ENCODE assay signal across 1 cellular context in genomic region chr19:45402469-45403070, GRCh38.
TF ChIP-seq lines count a peak whose summit lies in the region.

No MANE protein-coding gene starts in this region.

TF ChIP-seq in HEK293, 187 proteins besides CTCF, POLR2A, EP300 and RAD21 (continues in another document):
- no peak for TF ChIP-seq ZNF449 (tag by site-specific recombination; IDR thresholded peaks at IDR 0.05)
- no peak for TF ChIP-seq ZNF292 (tag by site-specific recombination; IDR thresholded peaks at IDR 0.05; ENCODE audit: borderline replicate concordance, low read depth)
- no peak for TF ChIP-seq ZNF76 (tag by site-specific recombination; IDR thresholded peaks at IDR 0.05; ENCODE audit: borderline replicate concordance, low read depth)
- no peak for TF ChIP-seq ZNF112 (tag by site-specific recombination; IDR thresholded peaks at IDR 0.05)
- TF ChIP-seq TCF7L2 (IDR thresholded peaks at IDR 0.05; ENCODE audit: borderline replicate concordance, low read depth, low read length), result no peak
- TF ChIP-seq PRDM1 (tag by site-specific recombination; IDR thresholded peaks at IDR 0.05), result no peak
- TF ChIP-seq REST (tag by site-specific recombination; IDR thresholded peaks at IDR 0.05), result no peak
- TF ChIP-seq ZBTB7A (tag by site-specific recombination; IDR thresholded peaks at IDR 0.05; ENCODE audit: low read depth), result no peak
- TF ChIP-seq ZNF561 (tag by site-specific recombination; IDR thresholded peaks at IDR 0.05; ENCODE audit: borderline replicate concordance), result 0 out of 2 replicates have a peak, but pooled peaks have one; percentile 64
- TF ChIP-seq ZNF394 (tag by site-specific recombination; IDR thresholded peaks at IDR 0.05; ENCODE audit: borderline replicate concordance), result no peak; the same call in 1 of the 2 replicates
- TF ChIP-seq ZNF280D (tag by site-specific recombination; IDR thresholded peaks at IDR 0.05), result no peak
- no peak for TF ChIP-seq ZNF26 (tag by site-specific recombination; IDR thresholded peaks at IDR 0.05)
- no peak for TF ChIP-seq ZNF626 (tag by site-specific recombination; IDR thresholded peaks at IDR 0.05)
- TF ChIP-seq ZNF10 (tag by site-specific recombination; IDR thresholded peaks at IDR 0.05), result no peak
- TF ChIP-seq ZNF324 (tag by site-specific recombination; IDR thresholded peaks at IDR 0.05), result no peak
- TF ChIP-seq PRDM6 (tag by site-specific recombination; IDR thresholded peaks at IDR 0.05), result no peak
- no peak for TF ChIP-seq HIC1 (tag by site-specific recombination; IDR thresholded peaks at IDR 0.05)
- no peak for TF ChIP-seq ZNF18 (tag by site-specific recombination; IDR thresholded peaks at IDR 0.05)
- no peak for TF ChIP-seq ZNF473 (tag by site-specific recombination; IDR thresholded peaks at IDR 0.05)
- no peak for TF ChIP-seq ZNF426 (tag by site-specific recombination; IDR thresholded peaks at IDR 0.05)
- TF ChIP-seq ZNF548 (tag by site-specific recombination; IDR thresholded peaks at IDR 0.05), result no peak
- no peak for TF ChIP-seq ZNF416 (tag by site-specific recombination; IDR thresholded peaks at IDR 0.05)
- TF ChIP-seq ZNF629 (tag by site-specific recombination; IDR thresholded peaks at IDR 0.05), result no peak
- no peak for TF ChIP-seq PRDM4 (tag by site-specific recombination; IDR thresholded peaks at IDR 0.05)
- TF ChIP-seq ELK4 (IDR thresholded peaks at IDR 0.05; ENCODE audit: borderline replicate concordance, low read depth, low read length), result no peak
- no peak for TF ChIP-seq ZNF214 (tag by site-specific recombination; IDR thresholded peaks at IDR 0.05; ENCODE audit: borderline replicate concordance)
- TF ChIP-seq ZNF830 (tag by site-specific recombination; IDR thresholded peaks at IDR 0.05; ENCODE audit: low read depth), result no peak
- no peak for TF ChIP-seq SETDB1 (IDR thresholded peaks at IDR 0.05; ENCODE audit: insufficient read length, low read length)
- peak; percentile 47; the same call in 1 of the 2 replicates for TF ChIP-seq EGR2 (tag by site-specific recombination; IDR thresholded peaks at IDR 0.05; ENCODE audit: low read depth)
- no peak for TF ChIP-seq ZNF223 (tag by site-specific recombination; IDR thresholded peaks at IDR 0.05)
- TF ChIP-seq ZNF837 (tag by site-specific recombination; IDR thresholded peaks at IDR 0.05), result no peak
- TF ChIP-seq ZNF660 (tag by site-specific recombination; IDR thresholded peaks at IDR 0.05), result peak; percentile 73
- TF ChIP-seq ZNF664 (tag by site-specific recombination; IDR thresholded peaks at IDR 0.05), result no peak
- peak; percentile 63; the same call in 1 of the 2 replicates for TF ChIP-seq KLF8 (tag by site-specific recombination; IDR thresholded peaks at IDR 0.05)
- no peak for TF ChIP-seq ZNF404 (tag by site-specific recombination; IDR thresholded peaks at IDR 0.05)
- TF ChIP-seq ZNF302 (tag by site-specific recombination; IDR thresholded peaks at IDR 0.05; ENCODE audit: low read depth), result no peak
- no peak for TF ChIP-seq GLI4 (tag by site-specific recombination; IDR thresholded peaks at IDR 0.05)
- TF ChIP-seq ZNF311 (tag by site-specific recombination; IDR thresholded peaks at IDR 0.05; ENCODE audit: borderline replicate concordance), result no peak
- peak; percentile 68; the same call in 1 of the 2 replicates for TF ChIP-seq ZNF692 (tag by site-specific recombination; IDR thresholded peaks at IDR 0.05)
